8 cellular contexts compared by ENCODE assay signal in genomic region chr16:2149630-2150417, GRCh38. TPM values are rescaled to one million over a fixed set of nuclear protein-coding genes. Genes with fewer than 3 reads are reported as not detected.
DNase-seq lines count a peak whose midpoint lies in the region; ATAC-seq and TF ChIP-seq lines count a peak whose summit lies in the region.

No MANE protein-coding gene starts in this region.

- H3K4me1 Mint-ChIP-seq in CD14-positive monocyte (peaks cover 47% of the 10 kb centered on the region), HFFc6 (ENCODE audit: low read depth) (peaks cover 28% of the 10 kb centered on the region)
- peaks cover 19% of the 10 kb centered on the region for H3K4me1 Mint-ChIP-seq in activated CD8-positive, alpha-beta T cell treated with anti-CD3 and anti-CD28 coated beads for 36 hours (ENCODE audit: low read depth)

- peaks cover 13 to 35% (median 15%) of the 10 kb centered on the region in 3 donors for H3K27me3 Mint-ChIP-seq in CD14-positive monocyte (ENCODE audit: low read depth in 3 of 3)
- H3K27me3 Mint-ChIP-seq in HFFc6 (ENCODE audit: insufficient read depth), result peaks cover 38% of the 10 kb centered on the region
- no peaks in the 10 kb centered on the region for H3K27me3 Mint-ChIP-seq in activated CD8-positive, alpha-beta T cell treated with anti-CD3 and anti-CD28 coated beads for 36 hours

- CTCF ChIA-PET in activated CD8-positive, alpha-beta T cell treated with anti-CD3 and anti-CD28 coated beads for 36 hours (lab: Charles Lee), result interaction anchor here (1.4 to 4.2 kb wide), 2 partner anchors 10 to 146 kb away, joined by 4 to 23 read pairs; no protein-coding TSS in a partner anchor

- no peak overlapping the region for H2BK15ac ChIP-seq in mesendoderm (replicated peaks; ENCODE audit: low read depth)

- DNase-seq in CD14-positive monocyte (ENCODE audit: low spot score), result peak; percentile 46
- DNase-seq in HFFc6, result no peak
- DNase-seq in activated CD8-positive, alpha-beta T cell treated with anti-CD3 and anti-CD28 coated beads for 36 hours, result peak; percentile 19
- DNase-seq in mesendoderm, result peak; percentile 70
- DNase-seq in NCI-H1436 treated with DMSO at 0.1 percent for 48 hours (lab: John Stamatoyannopoulos, UW), result no peak
- no peak for DNase-seq in inferior parietal cortex (ENCODE audit: extremely low spot score)

- H3K9me3 Mint-ChIP-seq in CD14-positive monocyte (peaks cover 0 to 6% (median 0%) of the 10 kb centered on the region in 7 donors), HFFc6 (peaks cover 5% of the 10 kb centered on the region; the same call in 1 of the 2 replicates)
- no peaks in the 10 kb centered on the region for H3K9me3 Mint-ChIP-seq in activated CD8-positive, alpha-beta T cell treated with anti-CD3 and anti-CD28 coated beads for 36 hours

- H3K4me1 ChIP-seq in mesendoderm (ENCODE audit: control insufficient read depth, low read depth, low read length), result peaks cover 8% of the 10 kb centered on the region

- no peak overlapping the region for H2BK120ac ChIP-seq in mesendoderm (ENCODE audit: low read depth, low read length)

- no peak overlapping the region for H3K27ac Mint-ChIP-seq in CD14-positive monocyte
- H3K27ac Mint-ChIP-seq in HFFc6, result peak overlapping the region; percentile 69
- H3K27ac Mint-ChIP-seq in activated CD8-positive, alpha-beta T cell treated with anti-CD3 and anti-CD28 coated beads for 36 hours, result no peak overlapping the region

- no peak overlapping the region for H4K5ac ChIP-seq in mesendoderm (ENCODE audit: low read length)

- H3K4me2 ChIP-seq in mesendoderm (ENCODE audit: low read length), result peak overlapping the region; percentile 71

- peaks cover 10% of the 10 kb centered on the region for H3K79me1 ChIP-seq in mesendoderm (ENCODE audit: low read length)

- H3K23ac ChIP-seq in mesendoderm (ENCODE audit: low read length), result no peak overlapping the region

- H3K4me3 Mint-ChIP-seq in CD14-positive monocyte, result peak overlapping the region in 1 of 2 donors; percentile 70
- H3K4me3 Mint-ChIP-seq in HFFc6, result peak overlapping the region; percentile 72; the same call in 1 of the 2 replicates
- H3K4me3 Mint-ChIP-seq in activated CD8-positive, alpha-beta T cell treated with anti-CD3 and anti-CD28 coated beads for 36 hours, result peak overlapping the region; percentile 39

- peaks cover 24% of the 10 kb centered on the region for H3K79me2 ChIP-seq in mesendoderm (ENCODE audit: control insufficient read depth, insufficient read depth, low read length)

- H3K18ac ChIP-seq in mesendoderm (ENCODE audit: low read length), result no peak overlapping the region

- H4K8ac ChIP-seq in mesendoderm (ENCODE audit: low read depth, low read length), result no peak overlapping the region

- peaks cover 10 to 18% of the 10 kb centered on the region in 2 donors for H3K36me3 Mint-ChIP-seq in CD14-positive monocyte
- H3K36me3 Mint-ChIP-seq in HFFc6 (ENCODE audit: low read depth), result peaks cover 26% of the 10 kb centered on the region
- peaks cover 36% of the 10 kb centered on the region for H3K36me3 Mint-ChIP-seq in activated CD8-positive, alpha-beta T cell treated with anti-CD3 and anti-CD28 coated beads for 36 hours (ENCODE audit: low read depth)

- no peak for ATAC-seq in activated CD8-positive, alpha-beta T cell treated with anti-CD3 and anti-CD28 coated beads for 36 hours
- ATAC-seq in HG03457 (IDR thresholded peaks at IDR 0.05; ENCODE audit: unreplicated experiment) (no peak), HG03175 (IDR thresholded peaks at IDR 0.05; ENCODE audit: unreplicated experiment) (no peak)

- H2BK5ac ChIP-seq in mesendoderm (ENCODE audit: low read length), result no peak overlapping the region

- peak overlapping the region; percentile 79 for H3K56ac ChIP-seq in mesendoderm (ENCODE audit: low read length)

- H3K27ac ChIP-seq in mesendoderm (ENCODE audit: low read depth, low read length), result peak overlapping the region; percentile 45

- H3K27me3 ChIP-seq in mesendoderm (ENCODE audit: insufficient read depth, low read length, poor library complexity), result no peaks in the 10 kb centered on the region

- peaks cover 12% of the 10 kb centered on the region for H3K36me3 ChIP-seq in mesendoderm (ENCODE audit: control insufficient read depth, insufficient read depth, low read length)

- no peak overlapping the region for H3K4ac ChIP-seq in mesendoderm (ENCODE audit: low read depth, low read length)

- no CpG with 5 or more reads among the region's 24 CpGs for WGBS in mesendoderm (ENCODE audit: extremely low coverage, insufficient coverage, low lambda C conversion rate)

- H2AK5ac ChIP-seq in mesendoderm (ENCODE audit: low read length), result no peak overlapping the region

- H3K9ac ChIP-seq in mesendoderm (ENCODE audit: low read length), result peak overlapping the region; percentile 68

- intact Hi-C loops in CD14-positive monocyte (cut with micrococcal nuclease), result loop anchor here (5.0 to 10.0 kb wide), 6 partner anchors 123 to 355 kb away; partner anchors contain the start of genes ZNF598 (in 2 of the 2), MSRB1 (in 1 of the 2) and NHERF2 (in 1 of the 2)
- intact Hi-C loops in activated CD8-positive, alpha-beta T cell treated with anti-CD3 and anti-CD28 coated beads for 36 hours (cut with micrococcal nuclease), result no loop called here

- POLR2A ChIA-PET in activated CD8-positive, alpha-beta T cell treated with anti-CD3 and anti-CD28 coated beads for 36 hours (lab: Charles Lee), result interaction anchor here (0.6 to 3.6 kb wide), 3 partner anchors 54 to 185 kb away, joined by 3 to 12 read pairs (median 3); partner anchors contain the start of genes RPS2 and ZNF598

- no peak overlapping the region for H3K4me3 ChIP-seq in mesendoderm (ENCODE audit: low read length)

- no peak for TF ChIP-seq CTCF in CD14-positive monocyte (IDR thresholded peaks at IDR 0.05)
- no peak for TF ChIP-seq CTCF in HFFc6 (IDR thresholded peaks at IDR 0.05)
- TF ChIP-seq CTCF in activated CD8-positive, alpha-beta T cell treated with anti-CD3 and anti-CD28 coated beads for 36 hours (IDR thresholded peaks at IDR 0.05), result no peak

RNA-seq across cellular contexts. Expression of gene RAB26, which starts 1.4 kb away (rescaled TPM):
- not detected for polyA plus RNA-seq in CD14-positive monocyte
- 1 to 10 TPM in 1 of 6 experiments, under 1 TPM in 5; 0.31 to 1.2 (median 0.65) TPM for total RNA-seq in HFFc6 (2021; fragmentation: NEBNext Ultra II Directional; extraction: Animal tissue kit (Norgen Biotek cat#: 25700))
- total RNA-seq in activated CD8-positive, alpha-beta T cell treated with anti-CD3 and anti-CD28 coated beads for 36 hours, result under 1 TPM; 0.34 to 0.49 TPM
- 1.9 TPM for polyA plus RNA-seq in mesendoderm (2013, experiment 1 of 2)
- polyA plus RNA-seq in mesendoderm (2013, experiment 2 of 2), result 1.3 TPM

RNA-seq across cellular contexts. Expression of gene TRAF7, which starts 5.8 kb away (rescaled TPM):
- 1 to 10 TPM; 5.9 to 6.7 TPM for polyA plus RNA-seq in CD14-positive monocyte
- 10 to 100 TPM; 81.4 to 88.3 (median 85.3) TPM for total RNA-seq in HFFc6 (2021; fragmentation: NEBNext Ultra II Directional; extraction: Animal tissue kit (Norgen Biotek cat#: 25700))
- 10 to 100 TPM; 74.8 to 80.2 TPM for total RNA-seq in activated CD8-positive, alpha-beta T cell treated with anti-CD3 and anti-CD28 coated beads for 36 hours
- 124 TPM for polyA plus RNA-seq in mesendoderm (2013, experiment 1 of 2)
- polyA plus RNA-seq in mesendoderm (2013, experiment 2 of 2), result 126 TPM

RNA-seq across cellular contexts. Expression of gene PKD1, which starts 14.1 kb away (rescaled TPM):
- 1 to 10 TPM in 1 of 2 donors, under 1 TPM in 1; 0.22 to 1.6 TPM for polyA plus RNA-seq in CD14-positive monocyte
- total RNA-seq in HFFc6 (2021; fragmentation: NEBNext Ultra II Directional; extraction: Animal tissue kit (Norgen Biotek cat#: 25700)), result 100 to 1,000 TPM in 1 of 6 experiments, 10 to 100 TPM in 5; 77.9 to 118 (median 82.5) TPM
- total RNA-seq in activated CD8-positive, alpha-beta T cell treated with anti-CD3 and anti-CD28 coated beads for 36 hours, result 10 to 100 TPM; 74.7 to 85.1 TPM
- 15.0 TPM for polyA plus RNA-seq in mesendoderm (2013, experiment 1 of 2)
- polyA plus RNA-seq in mesendoderm (2013, experiment 2 of 2), result 15.3 TPM

RNA-seq across cellular contexts. Expression of gene CASKIN1, which starts 46.6 kb away (rescaled TPM):
- polyA plus RNA-seq in CD14-positive monocyte, result not detected
- under 1 TPM; 0.06 to 0.56 (median 0.11) TPM for total RNA-seq in HFFc6 (2021; fragmentation: NEBNext Ultra II Directional; extraction: Animal tissue kit (Norgen Biotek cat#: 25700))
- total RNA-seq in activated CD8-positive, alpha-beta T cell treated with anti-CD3 and anti-CD28 coated beads for 36 hours, result 1 to 10 TPM; 4.4 to 7.2 TPM
- polyA plus RNA-seq in mesendoderm (2013, experiment 1 of 2), result 0.24 TPM
- polyA plus RNA-seq in mesendoderm (2013, experiment 2 of 2), result 1.1 TPM

RNA-seq across cellular contexts. Expression of gene MLST8, which starts 55.4 kb away (rescaled TPM):
- polyA plus RNA-seq in CD14-positive monocyte, result 10 to 100 TPM; 29.9 to 30.5 TPM
- 10 to 100 TPM; 32.7 to 39.4 (median 37.5) TPM for total RNA-seq in HFFc6 (2021; fragmentation: NEBNext Ultra II Directional; extraction: Animal tissue kit (Norgen Biotek cat#: 25700))
- 10 to 100 TPM; 70.0 to 70.7 TPM for total RNA-seq in activated CD8-positive, alpha-beta T cell treated with anti-CD3 and anti-CD28 coated beads for 36 hours
- 48.7 TPM for polyA plus RNA-seq in mesendoderm (2013, experiment 1 of 2)
- polyA plus RNA-seq in mesendoderm (2013, experiment 2 of 2), result 49.1 TPM

Comparison
In these comparisons a context has a peak if more than half of its experiments do, and no peak if none do; other contexts are left out.
1. DNase-seq: peak in CD14-positive monocyte (single experiment), activated CD8-positive, alpha-beta T cell treated with anti-CD3 and anti-CD28 coated beads for 36 hours (single experiment) and mesendoderm (single experiment); none in HFFc6 (single experiment), NCI-H1436 treated with DMSO at 0.1 percent for 48 hours (single experiment) and inferior parietal cortex (single experiment).